Comparison of ENCODE assay signal across 1 cellular context in genomic region chr19:57191141-57192063, GRCh38.
TF ChIP-seq lines count a peak whose summit lies in the region.

ZNF264 (plus strand) TSS chr19:57191500; CDS start chr19:57191914, 414 bp downstream.

TF ChIP-seq in HepG2, 621 proteins besides CTCF, POLR2A, EP300 and RAD21 (continued from another document and continues in another):
- peak; percentile 80; the same call in 1 of the 2 replicates for TF ChIP-seq SNAPC4 (CRISPR knock-in tag; IDR thresholded peaks at IDR 0.05)
- 0 out of 2 replicates have a peak, but pooled peaks have one; percentile 32 for TF ChIP-seq ZNF451 (CRISPR knock-in tag; IDR thresholded peaks at IDR 0.05)
- TF ChIP-seq DMTF1 (CRISPR knock-in tag; IDR thresholded peaks at IDR 0.05) = no peak
- TF ChIP-seq ZHX1 (CRISPR knock-in tag; IDR thresholded peaks at IDR 0.05; ENCODE audit: low read depth) = peak; percentile 94
- peak; percentile 71; the same call in 1 of the 2 replicates for TF ChIP-seq ZNF543 (CRISPR knock-in tag; IDR thresholded peaks at IDR 0.05)
- no peak for TF ChIP-seq ZNF326 (CRISPR knock-in tag; IDR thresholded peaks at IDR 0.05; ENCODE audit: borderline replicate concordance)
- TF ChIP-seq ESRRA (CRISPR knock-in tag; IDR thresholded peaks at IDR 0.05; ENCODE audit: low read depth) = 0 out of 2 replicates have a peak, but pooled peaks have one; percentile 23
- 0 out of 2 replicates have a peak, but pooled peaks have one; percentile 37 for TF ChIP-seq DRAP1 (CRISPR knock-in tag; IDR thresholded peaks at IDR 0.05)
- TF ChIP-seq ZXDC (CRISPR knock-in tag; IDR thresholded peaks at IDR 0.05) = no peak
- TF ChIP-seq RARA (CRISPR knock-in tag; IDR thresholded peaks at IDR 0.05) = peak; percentile 16; the same call in 1 of the 2 replicates
- TF ChIP-seq HOXA5 (CRISPR knock-in tag; IDR thresholded peaks at IDR 0.05) = 0 out of 2 replicates have a peak, but pooled peaks have one; percentile 73
- TF ChIP-seq FOXA1 (IDR thresholded peaks at IDR 0.05) = no peak
- TF ChIP-seq FOXA1 (CRISPR knock-in tag; IDR thresholded peaks at IDR 0.05) = 0 out of 2 replicates have a peak, but pooled peaks have one; percentile 12
- TF ChIP-seq PHB2 (IDR thresholded peaks at IDR 0.05; ENCODE audit: partially characterized antibody) = no peak
- TF ChIP-seq ZNF776 (CRISPR knock-in tag; IDR thresholded peaks at IDR 0.05) = peak; percentile 84; the same call in 1 of the 2 replicates
- peak; percentile 75; the same call in 1 of the 2 replicates for TF ChIP-seq ZNF547 (CRISPR knock-in tag; IDR thresholded peaks at IDR 0.05)
- TF ChIP-seq ZNF350 (CRISPR knock-in tag; IDR thresholded peaks at IDR 0.05; ENCODE audit: borderline replicate concordance, low read depth) = peak; percentile 55; the same call in 1 of the 2 replicates
- no peak for TF ChIP-seq ZNF292 (CRISPR knock-in tag; IDR thresholded peaks at IDR 0.05; ENCODE audit: borderline replicate concordance, low read depth)
- no peak for TF ChIP-seq ZNF784 (CRISPR knock-in tag; IDR thresholded peaks at IDR 0.05; ENCODE audit: borderline replicate concordance)
- peak; percentile 27 for TF ChIP-seq MAX (IDR thresholded peaks at IDR 0.05)
- no peak for TF ChIP-seq ZNF660 (CRISPR knock-in tag; IDR thresholded peaks at IDR 0.05; ENCODE audit: borderline replicate concordance, low read depth)
- no peak for TF ChIP-seq PATZ1 (CRISPR knock-in tag; IDR thresholded peaks at IDR 0.05)
- TF ChIP-seq MAFF (IDR thresholded peaks at IDR 0.05; ENCODE audit: low read depth, low read length) = no peak
- TF ChIP-seq ZNF644 (CRISPR knock-in tag; IDR thresholded peaks at IDR 0.05; ENCODE audit: low read depth) = no peak
- 0 out of 2 replicates have a peak, but pooled peaks have one; percentile 14 for TF ChIP-seq HBP1 (CRISPR knock-in tag; IDR thresholded peaks at IDR 0.05; ENCODE audit: low read depth)
- peak; percentile 40; the same call in 1 of the 2 replicates for TF ChIP-seq AKAP8 (CRISPR knock-in tag; IDR thresholded peaks at IDR 0.05)
- TF ChIP-seq ZNF230 (CRISPR knock-in tag; IDR thresholded peaks at IDR 0.05) = peak; percentile 74; the same call in 1 of the 2 replicates
- TF ChIP-seq KAT7 (CRISPR knock-in tag; IDR thresholded peaks at IDR 0.05; ENCODE audit: borderline replicate concordance) = no peak
- 0 out of 2 replicates have a peak, but pooled peaks have one; percentile 25 for TF ChIP-seq ZNF691 (CRISPR knock-in tag; IDR thresholded peaks at IDR 0.05; ENCODE audit: borderline replicate concordance, low read depth)
- peak; percentile 25; the same call in 1 of the 2 replicates for TF ChIP-seq MTA1 (CRISPR knock-in tag; IDR thresholded peaks at IDR 0.05; ENCODE audit: borderline replicate concordance)
- TF ChIP-seq TAF1 (CRISPR knock-in tag; IDR thresholded peaks at IDR 0.05) = peak; percentile 61
- 0 out of 2 replicates have a peak, but pooled peaks have one; percentile 12 for TF ChIP-seq ATF3 (CRISPR knock-in tag; IDR thresholded peaks at IDR 0.05)
- peak; percentile 55; the same call in 1 of the 2 replicates for TF ChIP-seq ERF (CRISPR knock-in tag; IDR thresholded peaks at IDR 0.05)
- no peak for TF ChIP-seq ZNF546 (CRISPR knock-in tag; conservative IDR thresholded peaks at IDR 0.05)
- TF ChIP-seq ZNF333 (CRISPR knock-in tag; IDR thresholded peaks at IDR 0.05; ENCODE audit: borderline replicate concordance) = peak; percentile 56; the same call in 1 of the 2 replicates
- peak; percentile 86 for TF ChIP-seq POLR2G (IDR thresholded peaks at IDR 0.05; ENCODE audit: low read depth, low read length)
- TF ChIP-seq ZFP36L1 (CRISPR knock-in tag; IDR thresholded peaks at IDR 0.05) = no peak
- TF ChIP-seq ZNF354B (CRISPR knock-in tag; IDR thresholded peaks at IDR 0.05) = 0 out of 2 replicates have a peak, but pooled peaks have one; percentile 64
- 0 out of 2 replicates have a peak, but pooled peaks have one; percentile 27 for TF ChIP-seq MAZ (IDR thresholded peaks at IDR 0.05; ENCODE audit: borderline replicate concordance, low read depth, low read length)
- TF ChIP-seq MAZ (CRISPR knock-in tag; IDR thresholded peaks at IDR 0.05; ENCODE audit: low read depth) = 0 out of 2 replicates have a peak, but pooled peaks have one; percentile 51
